Comparison of ENCODE assay signal across 27 cellular contexts in genomic region chr15:89164712-89165211, GRCh38. TPM values are rescaled to one million over a fixed set of nuclear protein-coding genes. Genes with fewer than 3 reads are reported as not detected.
DNase-seq lines count a peak whose midpoint lies in the region; ATAC-seq and TF ChIP-seq lines count a peak whose summit lies in the region.
"Had no signal": no experiment of that assay in that cellular context is flagged by ENCODE, and none has a peak within 500 bp of the region (broad histone marks: within the 10 kb centered on the region; RNA-seq: fewer than 3 reads in every experiment).

No MANE protein-coding gene starts in this region.

- no peaks in the 10 kb centered on the region for H4K20me1 ChIP-seq in hepatocyte (ENCODE audit: insufficient read depth, poor library complexity, severe bottlenecking)

- H3K4me1 ChIP-seq in Caco-2 (peaks cover 32% of the 10 kb centered on the region), hepatocyte (ENCODE audit: insufficient read depth) (peaks cover 30% of the 10 kb centered on the region), psoas muscle (peaks cover 65% of the 10 kb centered on the region)

- no peaks in the 10 kb centered on the region for H3K27me3 Mint-ChIP-seq in Caco-2 (ENCODE audit: insufficient read depth, unreplicated experiment)
- H3K27me3 Mint-ChIP-seq in naive thymus-derived CD8-positive, alpha-beta T cell, result no peaks in the 10 kb centered on the region
- H3K27me3 Mint-ChIP-seq: activated naive CD4-positive, alpha-beta T cell treated with anti-CD3 and anti-CD28 coated beads, Interleukin-2, amount 10 ng/mL, durations not matched to agents 7 days and 5 days; CD4-positive, alpha-beta T cell had no signal

- no peak overlapping the region for H3K4me3 ChIP-seq in Caco-2 (ENCODE audit: low read depth, low read length)
- no peak overlapping the region for H3K4me3 ChIP-seq in hepatocyte
- no peak overlapping the region for H3K4me3 ChIP-seq in psoas muscle
- H3K4me3 ChIP-seq: K562, upper lobe of left lung had no signal

- no peaks in the 10 kb centered on the region for H3K9me3 Mint-ChIP-seq in Caco-2 (ENCODE audit: unreplicated experiment)
- no peaks in the 10 kb centered on the region for H3K9me3 Mint-ChIP-seq in naive thymus-derived CD8-positive, alpha-beta T cell
- H3K9me3 Mint-ChIP-seq: activated naive CD4-positive, alpha-beta T cell treated with anti-CD3 and anti-CD28 coated beads, Interleukin-2, amount 10 ng/mL, durations not matched to agents 7 days and 5 days; CD4-positive, alpha-beta T cell; nephron progenitor cell had no signal

- no peaks in the 10 kb centered on the region for H3K79me2 ChIP-seq in hepatocyte

- no peak for TF ChIP-seq CTCF in Caco-2 (IDR thresholded peaks at IDR 0.05; ENCODE audit: insufficient read depth in 1 of 2, low read depth in 1 of 2, low read length in 1 of 2, severe bottlenecking in 1 of 2, unreplicated experiment in 1 of 2)
- no peak for TF ChIP-seq CTCF in hepatocyte (IDR thresholded peaks at IDR 0.05; ENCODE audit: poor library complexity)
- TF ChIP-seq CTCF in psoas muscle (IDR thresholded peaks at IDR 0.05), result no peak

- BruUV-seq in Caco-2 (replicated peaks; lab: Mats Ljungman, UMichigan), result no TSS peak

- peak overlapping the region; percentile 11 for H3K4me2 ChIP-seq in hepatocyte

- H3K4me3 Mint-ChIP-seq in Caco-2 (ENCODE audit: unreplicated experiment), result peak overlapping the region; percentile 31
- no peak overlapping the region for H3K4me3 Mint-ChIP-seq in naive thymus-derived CD8-positive, alpha-beta T cell
- H3K4me3 Mint-ChIP-seq: activated naive CD4-positive, alpha-beta T cell treated with anti-CD3 and anti-CD28 coated beads, Interleukin-2, amount 10 ng/mL, durations not matched to agents 7 days and 5 days; CD4-positive, alpha-beta T cell; nephron progenitor cell had no signal

- POLR2A ChIA-PET in Caco-2 (lab: Charles Lee), result interaction anchor here (0.5 kb wide), 1 partner anchor 175 kb away, joined by 3 read pairs; no protein-coding TSS in a partner anchor
- POLR2A ChIA-PET in naive thymus-derived CD8-positive, alpha-beta T cell (lab: Charles Lee), result no interaction called here

- H3K27ac Mint-ChIP-seq in Caco-2 (ENCODE audit: unreplicated experiment), result no peak overlapping the region
- no peak overlapping the region for H3K27ac Mint-ChIP-seq in naive thymus-derived CD8-positive, alpha-beta T cell
- H3K27ac Mint-ChIP-seq: activated naive CD4-positive, alpha-beta T cell treated with anti-CD3 and anti-CD28 coated beads, Interleukin-2, amount 10 ng/mL, durations not matched to agents 7 days and 5 days; CD4-positive, alpha-beta T cell had no signal

- no peaks in the 10 kb centered on the region for H3K36me3 ChIP-seq in Caco-2 (ENCODE audit: control insufficient read depth, insufficient read depth, low read length)
- H3K36me3 ChIP-seq in hepatocyte (replicated peaks; ENCODE audit: insufficient read depth, low read depth), result no peaks in the 10 kb centered on the region
- H3K36me3 ChIP-seq in psoas muscle (ENCODE audit: insufficient read depth in 1 of 2, low read depth in 1 of 2), result peaks cover 2 to 8% of the 10 kb centered on the region in 2 donors

- H3K4me1 Mint-ChIP-seq in Caco-2 (ENCODE audit: low read depth, unreplicated experiment), result peaks cover 17% of the 10 kb centered on the region
- peaks cover 5 to 13% (median 7%) of the 10 kb centered on the region in 4 donors for H3K4me1 Mint-ChIP-seq in naive thymus-derived CD8-positive, alpha-beta T cell

- H3K27ac ChIP-seq in hepatocyte (no peak overlapping the region), psoas muscle (peak overlapping the region; percentile 84)
- H3K27ac ChIP-seq: RWPE1 had no signal

- H2AFZ ChIP-seq in hepatocyte, result no peak overlapping the region

- H3K9me3 ChIP-seq in Caco-2 (no peaks in the 10 kb centered on the region), hepatocyte (ENCODE audit: low read depth) (no peaks in the 10 kb centered on the region), psoas muscle (no peaks in the 10 kb centered on the region)
- H3K9me3 ChIP-seq: upper lobe of left lung had no signal

- peak in 3 of 4 donors; percentile 38 to 50 (median 46) for ATAC-seq in psoas muscle
- no peak for ATAC-seq in naive thymus-derived CD8-positive, alpha-beta T cell
- ATAC-seq: K562 had no signal

- DNase-seq in Caco-2 (peak in 1 of 2 experiments; percentile 30), astrocyte of the hippocampus (ENCODE audit: low read depth, low spot score) (peak; percentile 39), hepatocyte (ENCODE audit: low spot score) (no peak), psoas muscle (no peak), SKM-1 treated with dmso at 0.1 percent for 144 hours (lab: John Stamatoyannopoulos, UW; ENCODE audit: unreplicated experiment) (no peak), NCI-H2196 treated with DMSO at 0.1 percent for 48 hours (lab: John Stamatoyannopoulos, UW; ENCODE audit: unreplicated experiment) (no peak), HUDEP-2 (lab: John Stamatoyannopoulos, UW; ENCODE audit: unreplicated experiment in 76 of 76) (no peak)
- no peak for DNase-seq in naive thymus-derived CD8-positive, alpha-beta T cell
- DNase-seq: ACHN; activated CD4-positive, alpha-beta T cell treated with anti-CD3 and anti-CD28 coated beads, Interleukin-2, amount 50 U/mL, for 4 hours; activated naive CD4-positive, alpha-beta T cell treated with anti-CD3 and anti-CD28 coated beads, Interleukin-2, amount 10 ng/mL, durations not matched to agents 7 days and 5 days; activated T-cell treated with anti-CD3 and anti-CD28 coated beads for 4 hours; CD4-positive, alpha-beta T cell; cortex of kidney; DMS53; foreskin melanocyte; MV-4-11; NCI-H1930; NCI-H446 treated with DMSO at 0.1 percent for 48 hours; nephron progenitor cell; stimulated activated naive CD4-positive, alpha-beta T cell had no signal

- H3K36me3 Mint-ChIP-seq in Caco-2 (ENCODE audit: insufficient read depth, unreplicated experiment), result no peaks in the 10 kb centered on the region
- H3K36me3 Mint-ChIP-seq in naive thymus-derived CD8-positive, alpha-beta T cell, result peaks cover 0 to 32% (median 5%) of the 10 kb centered on the region in 3 donors

- H3K27me3 ChIP-seq in Caco-2 (replicated peaks; ENCODE audit: control insufficient read depth, insufficient read depth, low read length) (no peaks in the 10 kb centered on the region), hepatocyte (no peaks in the 10 kb centered on the region), psoas muscle (ENCODE audit: insufficient read depth in 3 of 3, low read length in 2 of 3) (no peaks in the 10 kb centered on the region)
- H3K27me3 ChIP-seq: upper lobe of left lung had no signal

- CTCF ChIA-PET in Caco-2 (lab: Charles Lee), result interaction anchor here (0.7 to 1.3 kb wide), 7 partner anchors 13 to 131 kb away, joined by 3 to 7 read pairs (median 3); partner anchors contain the start of gene ABHD2

- intact Hi-C loops in Caco-2 (cut with micrococcal nuclease; ENCODE audit: unreplicated experiment) (loop anchor here (1.0 kb wide), 1 partner anchor 43 kb away; no protein-coding TSS in a partner anchor), psoas muscle (cut with DNase I) (loop anchor here in 1 of 2 donors (5.0 kb wide), 1 partner anchor 77 kb away; the partner anchor contains the start of gene ABHD2)

- H3K9me2 ChIP-seq in hepatocyte (replicated peaks; ENCODE audit: insufficient read depth), result no peaks in the 10 kb centered on the region

- WGBS in hepatocyte (ENCODE audit: low lambda C conversion rate, missing lambda C conversion rate), result 61% methylated on average over 7 of the region's 7 CpGs
- 29 to 38% (median 34%) methylated on average over 7 of the region's 7 CpGs for WGBS in psoas muscle, 3 donors

RNA-seq across cellular contexts. Expression of gene RLBP1, which starts 56.6 kb away (rescaled TPM):
- total RNA-seq in Caco-2 (2022) (not detected in 2 replicates), hepatocyte (not detected in 2 replicates), psoas muscle (not detected)
- polyA plus RNA-seq in hepatocyte (not detected in 2 replicates), psoas muscle (under 1 TPM in 1 of 3 donors, not detected in 2; 0.03 TPM)
- not detected for total RNA-seq in naive thymus-derived CD8-positive, alpha-beta T cell
- not detected for polyA plus RNA-seq in naive thymus-derived CD8-positive, alpha-beta T cell
- total RNA-seq: astrocyte; CD4-positive, alpha-beta T cell; H1; T-helper 1 cell treated with Interleukin-12 subunit alpha and Interleukin-12 subunit beta and Interleukin-4 antibody, amounts not matched to agents 30 ng/mL and 1 ng/mL, for 36 hours; upper lobe of left lung had no signal
- polyA plus RNA-seq: K562 had no signal

Comparison
In these comparisons a context has a peak if more than half of its experiments do, and no peak if none do; other contexts are left out.
1. ATAC-seq: peak in psoas muscle (3 of 4); none in naive thymus-derived CD8-positive, alpha-beta T cell (0 of 2).